ENCODE assay signal across 1 cellular context in genomic region chr3:182212479-182213076, GRCh38.
TF ChIP-seq lines count a peak whose summit lies in the region.

No MANE protein-coding gene starts in this region.

TF ChIP-seq in A549, 52 proteins besides CTCF, POLR2A, EP300 and RAD21 (continued from another document):
- no peak for TF ChIP-seq REST (IDR thresholded peaks at IDR 0.05)
- TF ChIP-seq HOXA7 (CRISPR knock-in tag; IDR thresholded peaks at IDR 0.05) = no peak
- peak; percentile 60 for TF ChIP-seq MAX (IDR thresholded peaks at IDR 0.05)
- TF ChIP-seq EHF (CRISPR knock-in tag; IDR thresholded peaks at IDR 0.05) = no peak
- TF ChIP-seq ZC3H11A (IDR thresholded peaks at IDR 0.05) = no peak
- no peak for TF ChIP-seq KDM5A (IDR thresholded peaks at IDR 0.05)
- no peak for TF ChIP-seq POLR2AphosphoS2 (conservative IDR thresholded peaks at IDR 0.05; ENCODE audit: low read length)
- peak; percentile 84 to 95 for TF ChIP-seq CEBPB (IDR thresholded peaks at IDR 0.05)
